In the genomic region with DNA sequence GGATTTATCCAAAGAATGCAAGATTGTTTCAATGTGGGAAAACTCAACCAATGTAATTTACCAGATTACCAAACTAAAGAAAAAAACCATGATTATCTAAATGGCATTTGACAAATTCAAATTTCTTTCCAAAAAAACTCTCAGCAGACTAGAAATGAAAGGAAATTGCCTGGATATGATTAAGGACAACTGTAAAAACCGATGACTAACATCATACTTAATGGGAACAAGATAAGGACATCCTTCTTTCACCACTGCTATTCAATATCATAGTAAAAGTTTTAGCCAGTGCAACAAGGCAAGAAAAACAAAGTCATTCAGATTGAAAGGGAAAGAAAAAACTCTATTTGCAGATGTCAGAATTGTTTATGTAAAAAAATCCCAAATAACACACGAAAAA, we compare ENCODE assay signal across 27 cellular contexts. TPM values are rescaled to one million over a fixed set of nuclear protein-coding genes. Genes with fewer than 3 reads are reported as not detected.
DNase-seq lines count a peak whose midpoint lies in the region; ATAC-seq and TF ChIP-seq lines count a peak whose summit lies in the region.
"Had no signal": no experiment of that assay in that cellular context is flagged by ENCODE, and none has a peak within 500 bp of the region (broad histone marks: within the 10 kb centered on the region; RNA-seq: fewer than 3 reads in every experiment).

No MANE protein-coding gene starts in this region.

- no TSS peak for BruUV-seq in A673 (replicated peaks; lab: Mats Ljungman, UMichigan)

- peak; percentile 72 for DNase-seq in EH (ENCODE audit: low read depth)
- DNase-seq in M059J (ENCODE audit: low read depth) = peak; percentile 18
- peak; percentile 22 for DNase-seq in fibroblast of mammary gland (ENCODE audit: low read depth)
- peak; percentile 43 for DNase-seq in osteoblast (ENCODE audit: insufficient read length, low spot score, missing footprints)
- no peak for DNase-seq in A673 (ENCODE audit: low spot score)
- DNase-seq in activated CD8-positive, alpha-beta memory T cell treated with anti-CD3 and anti-CD28 coated beads, Interleukin-2, amount 10 ng/mL, durations not matched to agents 7 days and 5 days = no peak
- DNase-seq in NCI-H2196 (lab: John Stamatoyannopoulos, UW; ENCODE audit: unreplicated experiment) = no peak
- DNase-seq: CD4-positive, CD25-positive, alpha-beta regulatory T cell; DMS53; GF-D8; GOT3; NCI-H1092 treated with DMSO at 0.1 percent for 48 hours; NCI-H1436 treated with DMSO at 0.1 percent for 48 hours; NCI-H187 treated with DMSO at 0.1 percent for 48 hours; NCI-H2107; NCI-H446; NCI-H524 treated with DMSO at 0.1 percent for 48 hours; NCI-H774; PC-3; SJCRH30 had no signal

- H4K20me1 ChIP-seq in osteoblast (ENCODE audit: insufficient read depth, low read length) = no peaks in the 10 kb centered on the region
- H4K20me1 ChIP-seq: BLaER1 had no signal

- no peak overlapping the region for H3K4me2 ChIP-seq in osteoblast (ENCODE audit: insufficient read depth, low read length)
- H3K4me2 ChIP-seq: BLaER1, KMS-11 had no signal

- TF ChIP-seq CTCF in fibroblast of mammary gland (conservative IDR thresholded peaks at IDR 0.05; ENCODE audit: control insufficient read depth, insufficient read depth, low read depth, low read length) (no peak), osteoblast (IDR thresholded peaks at IDR 0.05; ENCODE audit: extremely low read depth, low read depth, low read length) (no peak), A673 (conservative IDR thresholded peaks at IDR 0.05; ENCODE audit: low read depth, low read length) (no peak)

- CTCF ChIA-PET in A673 (lab: Charles Lee) = interaction anchor here (0.7 kb wide), 1 partner anchor 153 kb away, joined by 4 read pairs; no protein-coding TSS in a partner anchor
- CTCF ChIA-PET in activated CD8-positive, alpha-beta memory T cell treated with anti-CD3 and anti-CD28 coated beads, Interleukin-2, amount 10 ng/mL, durations not matched to agents 7 days and 5 days (lab: Charles Lee) = no interaction called here

- intact Hi-C loops in A673 (cut with micrococcal nuclease; ENCODE audit: unreplicated experiment) = no loop called here

- POLR2A ChIA-PET in A673 (lab: Charles Lee; ENCODE audit: low non-redundant PET) = no interaction called here

- H3K27ac Mint-ChIP-seq in activated CD8-positive, alpha-beta memory T cell treated with anti-CD3 and anti-CD28 coated beads, Interleukin-2, amount 10 ng/mL, durations not matched to agents 7 days and 5 days = no peak overlapping the region
- H3K27ac Mint-ChIP-seq: CD4-positive, CD25-positive, alpha-beta regulatory T cell; IgD-negative memory B cell had no signal

- no peak overlapping the region for H3K4me3 ChIP-seq in fibroblast of mammary gland (ENCODE audit: control insufficient read depth, low read depth, low read length)
- H3K4me3 ChIP-seq in osteoblast (ENCODE audit: insufficient read depth, low read length) = no peak overlapping the region
- H3K4me3 ChIP-seq in A673 (ENCODE audit: low read depth, low read length, poor library complexity, severe bottlenecking) = no peak overlapping the region
- H3K4me3 ChIP-seq: BLaER1, HAP-1, SJCRH30 had no signal

- no peak overlapping the region for H2AFZ ChIP-seq in osteoblast (ENCODE audit: low read length)

- H3K4me3 Mint-ChIP-seq in activated CD8-positive, alpha-beta memory T cell treated with anti-CD3 and anti-CD28 coated beads, Interleukin-2, amount 10 ng/mL, durations not matched to agents 7 days and 5 days = no peak overlapping the region
- H3K4me3 Mint-ChIP-seq: CD4-positive, CD25-positive, alpha-beta regulatory T cell; IgD-negative memory B cell had no signal

- H3K9me3 ChIP-seq in osteoblast (ENCODE audit: low read depth, low read length) (no peaks in the 10 kb centered on the region), A673 (ENCODE audit: low read depth, low read length, poor library complexity, severe bottlenecking) (peaks cover 9% of the 10 kb centered on the region)
- H3K9me3 ChIP-seq: HAP-1 had no signal

- H3K79me2 ChIP-seq in osteoblast (ENCODE audit: insufficient read depth, low read length) = peaks cover 3% of the 10 kb centered on the region

- H3K27me3 Mint-ChIP-seq in activated CD8-positive, alpha-beta memory T cell treated with anti-CD3 and anti-CD28 coated beads, Interleukin-2, amount 10 ng/mL, durations not matched to agents 7 days and 5 days = peaks cover 28% of the 10 kb centered on the region

- no peaks in the 10 kb centered on the region for H3K9me3 Mint-ChIP-seq in activated CD8-positive, alpha-beta memory T cell treated with anti-CD3 and anti-CD28 coated beads, Interleukin-2, amount 10 ng/mL, durations not matched to agents 7 days and 5 days (ENCODE audit: low read depth)

- H3K36me3 ChIP-seq in osteoblast (ENCODE audit: insufficient read depth, low read length) (no peaks in the 10 kb centered on the region), A673 (ENCODE audit: insufficient read depth, low read length, poor library complexity, severe bottlenecking) (no peaks in the 10 kb centered on the region)
- H3K36me3 ChIP-seq: BLaER1, HAP-1, SJCRH30 had no signal

- H3K27me3 ChIP-seq in osteoblast (ENCODE audit: insufficient read depth, low read length) (no peaks in the 10 kb centered on the region), A673 (replicated peaks; ENCODE audit: insufficient read depth, low read depth, low read length, poor library complexity) (no peaks in the 10 kb centered on the region)
- H3K27me3 ChIP-seq: BLaER1, SJCRH30 had no signal

- ATAC-seq in activated CD8-positive, alpha-beta memory T cell treated with anti-CD3 and anti-CD28 coated beads, Interleukin-2, amount 10 ng/mL, durations not matched to agents 7 days and 5 days = no peak
- ATAC-seq: PC-3, Right ventricle myocardium inferior, SK-N-SH treated with all-trans-retinoic acid at 6 μM for 48 hours had no signal

- H3K4me1 Mint-ChIP-seq in activated CD8-positive, alpha-beta memory T cell treated with anti-CD3 and anti-CD28 coated beads, Interleukin-2, amount 10 ng/mL, durations not matched to agents 7 days and 5 days = peaks cover 6% of the 10 kb centered on the region

- no peak overlapping the region for H3K27ac ChIP-seq in osteoblast (ENCODE audit: low read depth, low read length)
- H3K27ac ChIP-seq in A673 (ENCODE audit: low read depth, low read length, poor library complexity, severe bottlenecking) = no peak overlapping the region
- H3K27ac ChIP-seq: BLaER1, HL-60, KMS-11, SJCRH30 had no signal

- H3K4me1 ChIP-seq in osteoblast (ENCODE audit: insufficient read depth, low read length) = peaks cover 7% of the 10 kb centered on the region
- no peaks in the 10 kb centered on the region for H3K4me1 ChIP-seq in A673 (ENCODE audit: insufficient read depth, low read length, poor library complexity, severe bottlenecking)
- H3K4me1 ChIP-seq: SJCRH30 had no signal

- H3K36me3 Mint-ChIP-seq in activated CD8-positive, alpha-beta memory T cell treated with anti-CD3 and anti-CD28 coated beads, Interleukin-2, amount 10 ng/mL, durations not matched to agents 7 days and 5 days = no peaks in the 10 kb centered on the region
- H3K36me3 Mint-ChIP-seq: CD4-positive, CD25-positive, alpha-beta regulatory T cell; IgD-negative memory B cell had no signal

RNA-seq across cellular contexts. Expression of a gene that starts 4.4 kb away (rescaled TPM):
- total RNA-seq in M059J (2014; rRNA removed; shearing (Covaris generic)) = 3.7 and 3.9 TPM in 2 replicates
- total RNA-seq in osteoblast (5.8 and 8.5 TPM in 2 replicates), A673 (2021) (28.0 and 38.0 TPM in 2 replicates)
- 10 to 100 TPM; 18.6 to 30.6 TPM for total RNA-seq in activated CD8-positive, alpha-beta memory T cell treated with anti-CD3 and anti-CD28 coated beads, Interleukin-2, amount 10 ng/mL, durations not matched to agents 7 days and 5 days

RNA-seq across cellular contexts. Expression of a gene that starts 41.8 kb away (rescaled TPM):
- 0.94 and 3.4 TPM in 2 replicates for total RNA-seq in M059J (2014; rRNA removed; shearing (Covaris generic))
- total RNA-seq in osteoblast (26.1 and 69.8 TPM in 2 replicates), A673 (2021) (1.7 and 1.9 TPM in 2 replicates)
- total RNA-seq in activated CD8-positive, alpha-beta memory T cell treated with anti-CD3 and anti-CD28 coated beads, Interleukin-2, amount 10 ng/mL, durations not matched to agents 7 days and 5 days = 1 to 10 TPM; 2.6 to 6.6 TPM

Comparison
In these comparisons a context has a peak if more than half of its experiments do, and no peak if none do; other contexts are left out.
1. DNase-seq: peak in EH (single experiment), M059J (single experiment), fibroblast of mammary gland (single experiment) and osteoblast (single experiment); none in A673 (single experiment), activated CD8-positive, alpha-beta memory T cell treated with anti-CD3 and anti-CD28 coated beads, Interleukin-2, amount 10 ng/mL, durations not matched to agents 7 days and 5 days (single experiment) and NCI-H2196 (single experiment).